ENCODE assay signal across 9 cellular contexts in the genomic region with DNA sequence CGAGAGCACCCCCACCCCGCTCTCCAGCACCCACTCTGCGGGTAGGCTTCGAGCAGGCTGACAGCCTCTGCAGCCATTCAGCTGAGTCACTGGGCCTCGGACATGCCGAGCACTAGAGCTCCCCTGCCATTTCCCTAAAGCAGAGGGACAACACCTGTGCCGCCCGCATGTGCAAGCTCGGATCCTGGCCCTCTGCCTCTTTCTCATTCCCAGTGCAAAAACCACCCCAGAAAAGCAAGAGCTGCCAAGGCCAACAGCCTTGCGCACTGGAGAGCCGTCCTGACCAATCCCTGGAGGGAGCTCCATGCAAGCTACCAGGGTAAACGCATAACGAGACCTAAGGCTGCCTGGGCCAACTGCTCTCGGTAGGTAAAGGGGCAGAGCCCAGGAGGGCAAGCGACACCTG. TPM values are rescaled to one million over a fixed set of nuclear protein-coding genes. Genes with fewer than 3 reads are reported as not detected.
DNase-seq lines count a peak whose midpoint lies in the region; ATAC-seq and TF ChIP-seq lines count a peak whose summit lies in the region.
"Had no signal": no experiment of that assay in that cellular context is flagged by ENCODE, and none has a peak within 500 bp of the region (broad histone marks: within the 10 kb centered on the region; RNA-seq: fewer than 3 reads in every experiment).

No MANE protein-coding gene starts in this region.

- peaks cover 97% of the 10 kb centered on the region for H3K79me2 ChIP-seq in Loucy (ENCODE audit: insufficient read depth, low read length)

- DNase-seq in chondrocyte (ENCODE audit: low spot score) = no peak
- no peak for DNase-seq in NCI-H774 (lab: John Stamatoyannopoulos, UW)
- no peak for DNase-seq in activated gamma-delta T cell (lab: John Stamatoyannopoulos, UW)
- DNase-seq: NCI-H345 had no signal

- H3K27me3 Mint-ChIP-seq in chondrocyte (ENCODE audit: low read depth) (no peaks in the 10 kb centered on the region), nephron (ENCODE audit: low read depth) (peaks cover 5% of the 10 kb centered on the region)

- peaks cover 5% of the 10 kb centered on the region; the same call in 1 of the 2 replicates for H3F3A ChIP-seq in Loucy (ENCODE audit: low read depth)

- H4K20me1 ChIP-seq in BLaER1 treated with 17β-estradiol and CSF1 and Interleukin-3, amounts not matched to agents 10 nM and 100 nM = peaks cover 54 to 92% (median 87%) of the 10 kb centered on the region in 11 experiments; a peak in 21 of 22 replicates
- peaks cover 72% of the 10 kb centered on the region for H4K20me1 ChIP-seq in Loucy (ENCODE audit: insufficient read depth, low read length, poor library complexity, severe bottlenecking)

- no peak for TF ChIP-seq CTCF in Loucy (conservative IDR thresholded peaks at IDR 0.05; ENCODE audit: low read length)
- no peak for TF ChIP-seq CTCF in chondrocyte (IDR thresholded peaks at IDR 0.05)
- no peak for TF ChIP-seq CTCF in nephron (IDR thresholded peaks at IDR 0.05; ENCODE audit: unreplicated experiment in 3 of 3)

- H3K27ac ChIP-seq in BLaER1 treated with 17β-estradiol and CSF1 and Interleukin-3, amounts not matched to agents 10 nM and 100 nM = peak overlapping the region in 9 of 11 experiments; percentile 26 to 67 (median 46); a peak in 13 of 22 replicates

- H2AFZ ChIP-seq in Loucy (ENCODE audit: low read length) = no peak overlapping the region

- H3K4me3 Mint-ChIP-seq in chondrocyte (ENCODE audit: unreplicated experiment) (no peak overlapping the region), nephron (peak overlapping the region in 2 of 3 experiments; percentile 41 to 70)

- no peaks in the 10 kb centered on the region; a peak in 1 of 22 replicates for H3K9me3 ChIP-seq in BLaER1 treated with 17β-estradiol and CSF1 and Interleukin-3, amounts not matched to agents 10 nM and 100 nM (replicated peaks in 1 of 11)
- no peaks in the 10 kb centered on the region for H3K9me3 ChIP-seq in Loucy (ENCODE audit: insufficient read depth, low read depth, low read length)

- peaks cover 34 to 53% (median 46%) of the 10 kb centered on the region in 10 experiments for H3K4me1 ChIP-seq in BLaER1 treated with 17β-estradiol and CSF1 and Interleukin-3, amounts not matched to agents 10 nM and 100 nM
- peaks cover 12% of the 10 kb centered on the region for H3K4me1 ChIP-seq in Loucy (ENCODE audit: insufficient read depth, low read length, poor library complexity, severe bottlenecking)

- H3K4me2 ChIP-seq in BLaER1 treated with 17β-estradiol and CSF1 and Interleukin-3, amounts not matched to agents 10 nM and 100 nM = peak overlapping the region; percentile 78 to 97 (median 88)
- peak overlapping the region; percentile 97 for H3K4me2 ChIP-seq in Loucy (ENCODE audit: low read depth, low read length, poor library complexity, severe bottlenecking)

- H3K9me3 Mint-ChIP-seq in chondrocyte (ENCODE audit: low read depth) (no peaks in the 10 kb centered on the region), nephron (no peaks in the 10 kb centered on the region)

- no peaks in the 10 kb centered on the region for H3K9me2 ChIP-seq in Loucy (replicated peaks; ENCODE audit: low read depth, low read length)

- H3K27ac Mint-ChIP-seq in chondrocyte (ENCODE audit: unreplicated experiment) = peak overlapping the region; percentile 41
- H3K27ac Mint-ChIP-seq in nephron = peak overlapping the region; percentile 46 to 82 (median 54)

- H3K36me3 ChIP-seq in BLaER1 treated with 17β-estradiol and CSF1 and Interleukin-3, amounts not matched to agents 10 nM and 100 nM = peaks cover 30 to 58% (median 40%) of the 10 kb centered on the region in 11 experiments
- H3K36me3 ChIP-seq in Loucy (ENCODE audit: insufficient read depth, low read length) = peaks cover 33% of the 10 kb centered on the region; the same call in 1 of the 2 replicates

- H3K27me3 ChIP-seq in BLaER1 treated with 17β-estradiol and CSF1 and Interleukin-3, amounts not matched to agents 10 nM and 100 nM = peaks cover 69 to 88% (median 85%) of the 10 kb centered on the region in 11 experiments
- H3K27me3 ChIP-seq in Loucy (ENCODE audit: insufficient read depth, low read length, poor library complexity, severe bottlenecking) = peaks cover 6% of the 10 kb centered on the region

- peak overlapping the region in 7 of 10 experiments; percentile 72 to 97 (median 85); a peak in 12 of 20 replicates for H3K4me3 ChIP-seq in BLaER1 treated with 17β-estradiol and CSF1 and Interleukin-3, amounts not matched to agents 10 nM and 100 nM
- peak overlapping the region; percentile 96 for H3K4me3 ChIP-seq in Loucy (ENCODE audit: low read length, poor library complexity, severe bottlenecking)

- H3K36me3 Mint-ChIP-seq in chondrocyte (ENCODE audit: low read depth) = peaks cover 4% of the 10 kb centered on the region
- H3K36me3 Mint-ChIP-seq in nephron (ENCODE audit: low read depth) = peaks cover 23% of the 10 kb centered on the region

- peak overlapping the region; percentile 25 to 98 (median 76); a peak in 18 of 22 replicates for H3K9ac ChIP-seq in BLaER1 treated with 17β-estradiol and CSF1 and Interleukin-3, amounts not matched to agents 10 nM and 100 nM
- H3K9ac ChIP-seq in Loucy (ENCODE audit: low read depth, low read length, poor library complexity, severe bottlenecking) = peak overlapping the region; percentile 100

- ATAC-seq in GM21723 (IDR thresholded peaks at IDR 0.05; ENCODE audit: unreplicated experiment) = no peak
- no peak for ATAC-seq in GM19328 (IDR thresholded peaks at IDR 0.05; ENCODE audit: unreplicated experiment)

- H3K4me1 Mint-ChIP-seq in chondrocyte (ENCODE audit: low read depth) (peaks cover 39% of the 10 kb centered on the region), nephron (peaks cover 37% of the 10 kb centered on the region)

RNA-seq across cellular contexts. Expression of a gene that starts 5.3 kb away (rescaled TPM):
- total RNA-seq in chondrocyte = 60.1 to 89.9 TPM (median 67.2 TPM) in 3 replicates

RNA-seq across cellular contexts. Expression of a gene that starts 6.3 kb away (rescaled TPM):
- total RNA-seq in chondrocyte = 12.3 to 20.3 TPM (median 18.3 TPM) in 3 replicates

RNA-seq across cellular contexts. Expression of a gene that starts 21.8 kb away (rescaled TPM):
- 6.5 to 13.4 TPM (median 13.1 TPM) in 3 replicates for total RNA-seq in chondrocyte

RNA-seq across cellular contexts. Expression of a gene that starts 31.4 kb away (rescaled TPM):
- total RNA-seq in chondrocyte = 89.5 to 99.8 TPM (median 91.4 TPM) in 3 replicates

RNA-seq across cellular contexts. Expression of a gene that starts 40.2 kb away (rescaled TPM):
- total RNA-seq in chondrocyte = 2.8 to 3.7 TPM (median 3.1 TPM) in 3 replicates
